9 cellular contexts compared by ENCODE assay signal in the genomic region with DNA sequence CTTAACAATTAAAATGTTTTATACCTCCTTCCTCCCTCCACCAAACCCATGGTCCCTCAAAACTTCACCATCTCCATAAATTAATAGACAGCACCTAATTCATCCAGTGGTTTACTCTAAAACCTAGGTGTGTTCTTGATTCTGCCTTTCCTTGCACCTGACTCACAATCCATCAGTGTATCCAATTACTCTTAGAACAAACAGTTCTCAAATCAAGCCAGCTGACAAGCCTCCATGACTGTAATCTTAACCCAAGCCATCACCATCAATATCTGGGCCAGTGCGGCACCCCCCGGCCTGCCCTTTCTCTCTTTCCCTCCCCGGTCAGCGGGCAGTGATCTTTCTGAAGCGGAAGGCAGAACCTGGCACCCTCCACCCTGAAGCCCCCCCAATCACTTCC.
"Had no signal": no experiment of that assay in that cellular context is flagged by ENCODE, and none has a peak within 500 bp of the region (broad histone marks: within the 10 kb centered on the region; RNA-seq: fewer than 3 reads in every experiment).

No MANE protein-coding gene starts in this region.

- H3K36me3 ChIP-seq: HAP-1 had no signal

- H3K27ac ChIP-seq: GM23248, HL-60 had no signal

- ATAC-seq: HCT116, HepG2 had no signal

- H3K4me3 ChIP-seq: GM23248, HAP-1 had no signal

- H3K9me3 ChIP-seq: HAP-1 had no signal

- DNase-seq: GM23248, GOT3, H7, HFFc6, KBM-7 had no signal
